8 cellular contexts compared by ENCODE assay signal in genomic region chr11:65422633-65423515, GRCh38. TPM values are rescaled to one million over a fixed set of nuclear protein-coding genes. Genes with fewer than 3 reads are reported as not detected.
DNase-seq lines count a peak whose midpoint lies in the region; ATAC-seq and TF ChIP-seq lines count a peak whose summit lies in the region.

NEAT1 (plus strand) TSS chr11:65422798.

- H3K4me1 Mint-ChIP-seq in T-cell: peaks cover 48 to 89% (median 51%) of the 10 kb centered on the region in 3 donors

- peaks cover 50% of the 10 kb centered on the region for H3K36me3 Mint-ChIP-seq in T-cell

- peak; percentile 64 for DNase-seq in GM04503 (ENCODE audit: low read depth)
- DNase-seq in Kasumi-1 (lab: John Stamatoyannopoulos, UW): peak; percentile 88 to 90
- DNase-seq in T-cell: peak; percentile 64 to 90 (median 79)
- DNase-seq in adipocyte (ENCODE audit: low read depth): peak; percentile 94
- peak; percentile 100 for DNase-seq in cardiac septum (ENCODE audit: low spot score)
- DNase-seq in posterior cingulate gyrus: peak; percentile 85 to 98 (median 94)
- peak; percentile 99 for DNase-seq in transverse colon

- H3K9me3 ChIP-seq in adipocyte (ENCODE audit: control insufficient read depth, low read length) (no peaks in the 10 kb centered on the region), transverse colon (no peaks in the 10 kb centered on the region)

- H3K27me3 ChIP-seq in adipocyte (replicated peaks; ENCODE audit: control insufficient read depth, insufficient read depth, low read length): no peaks in the 10 kb centered on the region
- H3K27me3 ChIP-seq in transverse colon: no peaks in the 10 kb centered on the region

- TF ChIP-seq EP300 in transverse colon (IDR thresholded peaks at IDR 0.05; ENCODE audit: low read depth): peak; percentile 71

- peak in 3 of 4 experiments; percentile 5 to 11 (median 7) for ATAC-seq in T-cell (replicated peaks in 1 of 4)
- no peak for ATAC-seq in HG03378 (IDR thresholded peaks at IDR 0.05; ENCODE audit: unreplicated experiment)

- peak; percentile 100 for TF ChIP-seq POLR2A in transverse colon (IDR thresholded peaks at IDR 0.05)

- WGBS in transverse colon (ENCODE audit: low coverage in 1 of 2), 2 donors: 0 to 1% methylated on average over 11 to 40 of the region's 40 CpGs

- H3K4me3 Mint-ChIP-seq in T-cell: peak within 1 kb of the TSS; percentile 91 to 100 (median 98)

- H3K9ac ChIP-seq in adipocyte (ENCODE audit: low read length): peak within 1 kb of the TSS; percentile 100

- H3K9me3 Mint-ChIP-seq in T-cell: no peaks in the 10 kb centered on the region

- H3K27ac Mint-ChIP-seq in T-cell: peak within 1 kb of the TSS; percentile 98 to 99

- H3K27me3 Mint-ChIP-seq in T-cell: no peaks in the 10 kb centered on the region

- CTCF ChIA-PET in T-cell (lab: Charles Lee): interaction anchor here in 1 of 2 donors (1.1 to 1.2 kb wide), 4 partner anchors 10 to 86 kb away, joined by 5 to 6 read pairs (median 6); no protein-coding TSS in a partner anchor

- H3K27ac ChIP-seq in transverse colon: peak within 1 kb of the TSS; percentile 100

- H3K4me3 ChIP-seq in adipocyte (ENCODE audit: low read length) (peak within 1 kb of the TSS; percentile 99), transverse colon (peak within 1 kb of the TSS; percentile 73 to 90 (median 78))

- in situ Hi-C loops in transverse colon (cut with MboI; ENCODE audit: low pct_ligation_motif_present in 1 of 4, low pct_unique_long_range_greater_than_20kb in 1 of 4, low sequenced_read_pairs in 3 of 4): loop anchor here in 2 of 4 donors (10.0 kb wide), 1 partner anchor 82 kb away; no protein-coding TSS in a partner anchor

- POLR2A ChIA-PET in T-cell (lab: Charles Lee): interaction anchor here (0.6 to 12.1 kb wide), 10 partner anchors 41 to 240 kb away, joined by 3 to 306 read pairs (median 5); partner anchors contain the start of genes MALAT1 (in 2 of the 2) and RELA (in 1 of the 2)

- no peak for TF ChIP-seq CTCF in transverse colon (IDR thresholded peaks at IDR 0.05)

- H3K36me3 ChIP-seq in adipocyte (ENCODE audit: control insufficient read depth, insufficient read depth, low read length, severe bottlenecking) (peaks cover 38% of the 10 kb centered on the region), transverse colon (peaks cover 0 to 14% (median 0%) of the 10 kb centered on the region in 4 donors)

- H3K4me1 ChIP-seq in adipocyte (ENCODE audit: control insufficient read depth, insufficient read depth, low read length): peaks cover 21% of the 10 kb centered on the region
- peaks cover 21 to 56% (median 45%) of the 10 kb centered on the region in 4 donors for H3K4me1 ChIP-seq in transverse colon

- intact Hi-C loops in cardiac septum (cut with DNase I) (loop anchor here (1.0 kb wide), 1 partner anchor 74 kb away; no protein-coding TSS in a partner anchor), posterior cingulate gyrus (cut with DNase I) (loop anchor here (1.0 to 2.0 kb wide), 2 partner anchors 54 to 74 kb away; no protein-coding TSS in a partner anchor), transverse colon (cut with DNase I; ENCODE audit: low total_unique reads) (loop anchor here (5.0 kb wide), 1 partner anchor 74 kb away; the partner anchor contains the start of gene MALAT1)

RNA-seq across cellular contexts. Expression of gene NEAT1, which starts in this region (rescaled TPM):
- 1,000 to 10,000 TPM in 1 of 5 donors, 100 to 1,000 TPM in 4; 368 to 1,017 (median 906) TPM for total RNA-seq in T-cell
- 668 TPM for total RNA-seq in cardiac septum
- total RNA-seq in transverse colon: 100 to 1,000 TPM; 370 to 782 (median 680) TPM
